ENCODE assay signal across 26 cellular contexts in the genomic region with DNA sequence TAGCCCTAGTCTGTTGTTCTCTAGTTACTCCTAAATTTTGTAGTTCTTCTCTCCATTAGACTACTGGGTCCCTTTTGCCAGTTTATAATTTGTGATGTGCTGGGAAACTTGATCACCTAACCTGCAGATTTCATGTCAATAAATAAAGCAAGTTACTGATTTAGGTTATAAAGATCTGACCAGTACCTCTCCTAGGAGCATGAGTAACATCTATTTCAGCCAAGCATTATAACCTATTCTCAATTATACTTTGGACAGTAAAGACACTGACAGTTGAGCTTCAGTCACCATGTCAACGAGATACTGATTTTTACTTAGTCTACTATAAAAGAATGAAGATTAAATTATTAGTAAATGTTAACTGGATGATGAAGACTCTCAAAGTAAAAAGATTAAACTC. TPM values are rescaled to one million over a fixed set of nuclear protein-coding genes. Genes with fewer than 3 reads are reported as not detected.
A peak's percentile ranks its signal among the peaks of the same experiment; 100 is the strongest.
DNase-seq lines count a peak whose midpoint lies in the region; ATAC-seq, FAIRE-seq and TF ChIP-seq lines count a peak whose summit lies in the region.
"Had no signal": no experiment of that assay in that cellular context is flagged by ENCODE, and none has a peak within 500 bp of the region (broad histone marks: within the 10 kb centered on the region; RNA-seq: fewer than 3 reads in every experiment).

No MANE protein-coding gene starts in this region.

- WGBS in mammary epithelial cell (ENCODE audit: low coverage, missing lambda C conversion rate), result 0% methylated on average over 1 of the region's 1 CpG

- DNase-seq in activated naive CD4-positive, alpha-beta T cell treated with anti-CD3 and anti-CD28 coated beads for 36 hours, result no peak
- DNase-seq in H54 (ENCODE audit: insufficient read length, low spot score) (no peak), mammary epithelial cell (no peak), osteocyte (ENCODE audit: extremely low spot score, unreplicated experiment) (no peak), anterior cingulate cortex (lab: John Stamatoyannopoulos, UW) (no peak)
- DNase-seq: activated CD4-positive, alpha-beta T cell treated with anti-CD3 and anti-CD28 coated beads, Interleukin-2, amount 50 U/mL, for 1 hour; activated naive CD8-positive, alpha-beta T cell treated with anti-CD3 and anti-CD28 coated beads for 36 hours; brain microvascular endothelial cell; DMS153; GDM1; hypothalamus; lower lobe of right lung; MV-4-11; NCI-H187 treated with DMSO at 0.1 percent for 48 hours; Right ventricle myocardium superior; stimulated activated CD4-positive, alpha-beta T cell treated with anti-CD3 and anti-CD28 coated beads, Interleukin-1b, Interleukin-23, amount 100 ng/mL, for 48 hours; stimulated activated naive CD4-positive, alpha-beta T cell; tibial artery had no signal

- no peaks in the 10 kb centered on the region for H3K9me3 Mint-ChIP-seq in activated naive CD4-positive, alpha-beta T cell treated with anti-CD3 and anti-CD28 coated beads, Interleukin-2, amount 50 U/mL, for 24 hours
- H3K9me3 Mint-ChIP-seq in activated naive CD4-positive, alpha-beta T cell treated with anti-CD3 and anti-CD28 coated beads for 36 hours, result no peaks in the 10 kb centered on the region
- H3K9me3 Mint-ChIP-seq in osteocyte (ENCODE audit: unreplicated experiment), result no peaks in the 10 kb centered on the region
- H3K9me3 Mint-ChIP-seq: activated naive CD8-positive, alpha-beta T cell treated with anti-CD3 and anti-CD28 coated beads for 36 hours; dendritic cell treated with granulocyte-macrophage colony-stimulating factor and Interleukin-4, amounts not matched to agents 40 ng/mL and 50 ng/mL, for 4 days had no signal

- ATAC-seq in HG03097 (IDR thresholded peaks at IDR 0.05; ENCODE audit: low FRiP score, unreplicated experiment) (no peak), HG03095 (IDR thresholded peaks at IDR 0.05; ENCODE audit: unreplicated experiment) (no peak)
- ATAC-seq: lower lobe of right lung had no signal

- peak overlapping the region; percentile 3 for H3K27ac ChIP-seq in mammary epithelial cell (ENCODE audit: insufficient read depth, low read depth, low read length)
- H3K27ac ChIP-seq: brain microvascular endothelial cell, C4-2B, KMS-11, lower lobe of right lung, parathyroid adenoma, tibial artery had no signal

- TF ChIP-seq POLR2A in H54 (IDR thresholded peaks at IDR 0.05; ENCODE audit: low read depth, low read length), result no peak

- dilution Hi-C loops in mammary epithelial cell (cut with HindIII; ENCODE audit: low sequenced_read_pairs), result no loop called here

- H3K4me3 Mint-ChIP-seq in activated naive CD4-positive, alpha-beta T cell treated with anti-CD3 and anti-CD28 coated beads, Interleukin-2, amount 50 U/mL, for 24 hours, result no peak overlapping the region
- H3K4me3 Mint-ChIP-seq in activated naive CD4-positive, alpha-beta T cell treated with anti-CD3 and anti-CD28 coated beads for 36 hours, result no peak overlapping the region
- H3K4me3 Mint-ChIP-seq in osteocyte (ENCODE audit: unreplicated experiment), result no peak overlapping the region
- H3K4me3 Mint-ChIP-seq: activated naive CD8-positive, alpha-beta T cell treated with anti-CD3 and anti-CD28 coated beads for 36 hours; dendritic cell treated with granulocyte-macrophage colony-stimulating factor and Interleukin-4, amounts not matched to agents 40 ng/mL and 50 ng/mL, for 4 days had no signal

- CTCF ChIA-PET in activated naive CD4-positive, alpha-beta T cell treated with anti-CD3 and anti-CD28 coated beads for 36 hours (lab: Charles Lee), result interaction anchor here (0.9 to 1.2 kb wide), 3 partner anchors 10 to 104 kb away, joined by 3 to 4 read pairs (median 3); no protein-coding TSS in a partner anchor
- CTCF ChIA-PET in mammary epithelial cell (lab: Charles Lee; ENCODE audit: low non-redundant PET), result no interaction called here

- H3K4me1 ChIP-seq in mammary epithelial cell (ENCODE audit: insufficient read depth, low read length), result peaks cover 3% of the 10 kb centered on the region

- H3K4me1 Mint-ChIP-seq in activated naive CD4-positive, alpha-beta T cell treated with anti-CD3 and anti-CD28 coated beads, Interleukin-2, amount 50 U/mL, for 24 hours, result peaks cover 59% of the 10 kb centered on the region
- H3K4me1 Mint-ChIP-seq in activated naive CD4-positive, alpha-beta T cell treated with anti-CD3 and anti-CD28 coated beads for 36 hours (ENCODE audit: low read depth), result peaks cover 37% of the 10 kb centered on the region
- peaks cover 46% of the 10 kb centered on the region for H3K4me1 Mint-ChIP-seq in osteocyte (ENCODE audit: unreplicated experiment)

- FAIRE-seq in H54 (lab: Jason Lieb, UNC), result peak; percentile 6
- FAIRE-seq: H1 had no signal

- in situ Hi-C loops in mammary epithelial cell (cut with MboI; ENCODE audit: low sequenced_read_pairs in 2 of 2), result no loop called here

- H4K20me1 ChIP-seq in mammary epithelial cell (ENCODE audit: insufficient read depth, low read length), result peaks cover 5% of the 10 kb centered on the region

- H3K36me3 ChIP-seq in mammary epithelial cell (ENCODE audit: insufficient read depth, low read length), result peaks cover 43% of the 10 kb centered on the region

- intact Hi-C loops in activated naive CD4-positive, alpha-beta T cell treated with anti-CD3 and anti-CD28 coated beads for 36 hours (cut with micrococcal nuclease), result no loop called here
- intact Hi-C loops in mammary epithelial cell (cut with micrococcal nuclease), result no loop called here

- no peaks in the 10 kb centered on the region for H3K27me3 Mint-ChIP-seq in activated naive CD4-positive, alpha-beta T cell treated with anti-CD3 and anti-CD28 coated beads, Interleukin-2, amount 50 U/mL, for 24 hours
- H3K27me3 Mint-ChIP-seq in activated naive CD4-positive, alpha-beta T cell treated with anti-CD3 and anti-CD28 coated beads for 36 hours (ENCODE audit: low read depth), result no peaks in the 10 kb centered on the region
- H3K27me3 Mint-ChIP-seq in osteocyte (ENCODE audit: unreplicated experiment), result no peaks in the 10 kb centered on the region
- H3K27me3 Mint-ChIP-seq: activated naive CD8-positive, alpha-beta T cell treated with anti-CD3 and anti-CD28 coated beads for 36 hours; dendritic cell treated with granulocyte-macrophage colony-stimulating factor and Interleukin-4, amounts not matched to agents 40 ng/mL and 50 ng/mL, for 4 days had no signal

- H3K36me3 Mint-ChIP-seq in activated naive CD4-positive, alpha-beta T cell treated with anti-CD3 and anti-CD28 coated beads, Interleukin-2, amount 50 U/mL, for 24 hours, result peaks cover 13% of the 10 kb centered on the region
- H3K36me3 Mint-ChIP-seq in activated naive CD4-positive, alpha-beta T cell treated with anti-CD3 and anti-CD28 coated beads for 36 hours (ENCODE audit: low read depth), result peaks cover 20% of the 10 kb centered on the region
- peaks cover 34% of the 10 kb centered on the region for H3K36me3 Mint-ChIP-seq in osteocyte (ENCODE audit: unreplicated experiment)

- no peaks in the 10 kb centered on the region for H3K9me3 ChIP-seq in mammary epithelial cell (replicated peaks; ENCODE audit: insufficient read depth, low read length)
- H3K9me3 ChIP-seq: lower lobe of right lung, tibial artery had no signal

- peaks cover 93% of the 10 kb centered on the region for H3K79me2 ChIP-seq in mammary epithelial cell (ENCODE audit: insufficient read depth, low read length)

- no peaks in the 10 kb centered on the region for H3K27me3 ChIP-seq in mammary epithelial cell (ENCODE audit: insufficient read depth, low read length)
- H3K27me3 ChIP-seq: brain microvascular endothelial cell, tibial artery had no signal

- H3K4me2 ChIP-seq in mammary epithelial cell (ENCODE audit: insufficient read depth, low read depth, low read length), result no peak overlapping the region
- H3K4me2 ChIP-seq: KMS-11 had no signal

- H2AFZ ChIP-seq in mammary epithelial cell (ENCODE audit: low read depth, low read length), result no peak overlapping the region
- H2AFZ ChIP-seq: parathyroid adenoma had no signal

- TF ChIP-seq CTCF in mammary epithelial cell (conservative IDR thresholded peaks at IDR 0.05 in 1 of 2, IDR thresholded peaks at IDR 0.05 in 1 of 2; ENCODE audit: extremely low read depth in 1 of 2, insufficient read depth in 1 of 2, low read depth in 1 of 2, low read length in 2 of 2) (no peak), osteocyte (IDR thresholded peaks at IDR 0.05) (no peak)

- no TSS peak for BruUV-seq in mammary epithelial cell (replicated peaks; lab: Mats Ljungman, UMichigan)

- H3K4me3 ChIP-seq in mammary epithelial cell (replicated peaks in 1 of 3; ENCODE audit: insufficient read depth in 1 of 3, low read depth in 2 of 3, low read length in 3 of 3), result no peak overlapping the region
- H3K4me3 ChIP-seq: lower lobe of right lung, tibial artery had no signal

- H3K9ac ChIP-seq in mammary epithelial cell (ENCODE audit: insufficient read depth, low read length), result no peak overlapping the region
- H3K9ac ChIP-seq: KMS-11, parathyroid adenoma had no signal

- H3K27ac Mint-ChIP-seq in activated naive CD4-positive, alpha-beta T cell treated with anti-CD3 and anti-CD28 coated beads, Interleukin-2, amount 50 U/mL, for 24 hours, result peak overlapping the region; percentile 59
- H3K27ac Mint-ChIP-seq in activated naive CD4-positive, alpha-beta T cell treated with anti-CD3 and anti-CD28 coated beads for 36 hours, result no peak overlapping the region
- peak overlapping the region; percentile 71 for H3K27ac Mint-ChIP-seq in osteocyte (ENCODE audit: unreplicated experiment)
- H3K27ac Mint-ChIP-seq: dendritic cell treated with granulocyte-macrophage colony-stimulating factor and Interleukin-4, amounts not matched to agents 40 ng/mL and 50 ng/mL, for 4 days had no signal

RNA-seq across cellular contexts. Expression of a gene that starts 36.7 kb away (rescaled TPM):
- total RNA-seq in activated naive CD4-positive, alpha-beta T cell treated with anti-CD3 and anti-CD28 coated beads for 36 hours, result 100 to 1,000 TPM; 183 to 188 TPM
- 100 to 1,000 TPM; 444 to 457 TPM for total RNA-seq in mammary epithelial cell
- 146 TPM for polyA plus RNA-seq in mammary epithelial cell
- polyA minus RNA-seq in mammary epithelial cell, result 325 TPM
- 278 and 282 TPM in 2 replicates for total RNA-seq in osteocyte
